ENCODE assay signal across 9 cellular contexts in the genomic region with DNA sequence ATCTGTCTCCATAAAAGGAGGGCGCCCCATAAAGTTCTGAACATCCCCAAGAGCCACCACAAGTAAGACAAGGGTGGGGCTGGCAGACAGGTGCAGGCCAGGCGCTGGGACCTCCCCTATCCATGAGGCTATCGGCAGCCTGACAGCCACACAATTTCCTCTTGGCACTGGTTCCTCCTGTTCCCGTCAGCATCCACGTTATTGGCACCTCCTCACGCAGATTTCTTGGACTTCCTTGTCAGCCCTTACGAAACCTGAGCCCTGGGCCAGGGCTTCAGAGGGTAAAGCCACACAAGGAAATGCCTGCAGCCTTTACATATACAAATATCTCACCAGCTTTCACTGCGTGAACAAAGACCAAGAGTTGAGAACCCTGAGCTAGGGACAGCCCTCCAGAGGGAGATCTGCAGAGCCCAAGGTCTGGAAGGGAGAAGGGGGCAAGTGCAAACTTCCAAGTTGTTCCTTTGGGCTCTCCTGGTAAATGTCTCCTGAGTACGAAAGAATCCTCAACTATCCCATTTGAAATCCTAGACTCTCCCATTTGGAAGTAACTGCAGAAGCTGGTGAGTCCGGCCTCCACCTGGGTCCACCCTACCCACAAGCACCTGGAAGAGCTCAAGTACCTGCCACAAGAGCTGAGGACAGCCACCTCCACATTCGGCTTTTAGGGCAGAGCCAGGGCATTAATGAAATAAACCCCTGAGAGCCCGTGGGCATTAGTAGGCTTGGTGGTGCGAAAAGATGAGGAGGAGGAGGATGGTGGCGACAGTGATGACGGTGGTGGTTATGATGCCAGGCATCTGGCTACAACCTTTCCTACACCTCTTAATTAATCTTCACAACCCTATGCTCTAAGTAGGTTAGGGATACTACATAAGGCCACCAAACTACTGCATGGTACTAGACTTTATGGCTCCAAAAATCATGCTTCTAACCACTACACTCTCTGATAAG. TPM values are rescaled to one million over a fixed set of nuclear protein-coding genes. Genes with fewer than 3 reads are reported as not detected.
DNase-seq lines count a peak whose midpoint lies in the region; TF ChIP-seq lines count a peak whose summit lies in the region.
"Had no signal": no experiment of that assay in that cellular context is flagged by ENCODE, and none has a peak within 500 bp of the region (broad histone marks: within the 10 kb centered on the region; RNA-seq: fewer than 3 reads in every experiment).

No MANE protein-coding gene starts in this region.

- intact Hi-C loops in mammary epithelial cell (cut with micrococcal nuclease), result no loop called here

- no peaks in the 10 kb centered on the region for H3K27me3 ChIP-seq in mammary epithelial cell (ENCODE audit: insufficient read depth, low read length)
- H3K27me3 ChIP-seq in muscle layer of duodenum (ENCODE audit: low read depth, low read length), result no peaks in the 10 kb centered on the region

- no peak overlapping the region for H3K4me3 ChIP-seq in mammary epithelial cell (replicated peaks in 1 of 3; ENCODE audit: insufficient read depth in 1 of 3, low read depth in 2 of 3, low read length in 3 of 3)
- no peak overlapping the region for H3K4me3 ChIP-seq in muscle layer of duodenum (ENCODE audit: low read depth in 1 of 2, low read length in 2 of 2)
- H3K4me3 ChIP-seq: K562 had no signal

- H3K36me3 ChIP-seq in mammary epithelial cell (ENCODE audit: insufficient read depth, low read length), result no peaks in the 10 kb centered on the region
- peaks cover 12 to 46% of the 10 kb centered on the region in 2 donors for H3K36me3 ChIP-seq in muscle layer of duodenum (ENCODE audit: control insufficient read depth in 1 of 2, insufficient read depth in 2 of 2, low read length in 2 of 2)

- dilution Hi-C loops in mammary epithelial cell (cut with HindIII; ENCODE audit: low sequenced_read_pairs), result no loop called here

- H3K9ac ChIP-seq in mammary epithelial cell (ENCODE audit: insufficient read depth, low read length), result no peak overlapping the region

- no peak overlapping the region for H3K4me2 ChIP-seq in mammary epithelial cell (ENCODE audit: insufficient read depth, low read depth, low read length)

- no peak for TF ChIP-seq CTCF in mammary epithelial cell (conservative IDR thresholded peaks at IDR 0.05 in 1 of 2, IDR thresholded peaks at IDR 0.05 in 1 of 2; ENCODE audit: extremely low read depth in 1 of 2, insufficient read depth in 1 of 2, low read depth in 1 of 2, low read length in 2 of 2)

- H3K27ac ChIP-seq in mammary epithelial cell (ENCODE audit: insufficient read depth, low read depth, low read length) (no peak overlapping the region), muscle layer of duodenum (ENCODE audit: low read length) (peak overlapping the region; percentile 72)

- no peaks in the 10 kb centered on the region for H3K79me2 ChIP-seq in mammary epithelial cell (ENCODE audit: insufficient read depth, low read length)

- CTCF ChIA-PET in mammary epithelial cell (lab: Charles Lee; ENCODE audit: low non-redundant PET), result no interaction called here

- DNase-seq in Daoy (ENCODE audit: low read depth), result peak; percentile 33
- peak; percentile 29 for DNase-seq in HCEC 1CT
- peak; percentile 53 for DNase-seq in NOMO-1 treated with DMSO at 0.1 percent for 48 hours (lab: John Stamatoyannopoulos, UW; ENCODE audit: unreplicated experiment)
- DNase-seq in mammary epithelial cell, result peak; percentile 13
- no peak for DNase-seq in stimulated activated CD4-positive, alpha-beta T cell treated with anti-CD3 and anti-CD28 coated beads, Interleukin-4, amount 100 ng/mL, for 1 hour
- DNase-seq in cerebellar nuclear complex (lab: John Stamatoyannopoulos, UW), result no peak
- DNase-seq in stimulated activated CD4-positive, alpha-beta T cell treated with anti-CD3 and anti-CD28 coated beads, Interleukin-4, amount 100 ng/mL, for 24 hours, result no peak

- H3K4me1 ChIP-seq in mammary epithelial cell (ENCODE audit: insufficient read depth, low read length), result peaks cover 8% of the 10 kb centered on the region
- H3K4me1 ChIP-seq in muscle layer of duodenum (ENCODE audit: control insufficient read depth in 1 of 2, insufficient read depth in 2 of 2, low read length in 2 of 2), result peaks cover 6% of the 10 kb centered on the region in 2 donors

- peak overlapping the region; percentile 55 for H2AFZ ChIP-seq in mammary epithelial cell (ENCODE audit: low read depth, low read length)

- in situ Hi-C loops in mammary epithelial cell (cut with MboI; ENCODE audit: low sequenced_read_pairs in 2 of 2), result no loop called here

- H4K20me1 ChIP-seq in mammary epithelial cell (ENCODE audit: insufficient read depth, low read length), result no peaks in the 10 kb centered on the region

- 50% methylated on average over 15 of the region's 15 CpGs for WGBS in mammary epithelial cell (ENCODE audit: low coverage, missing lambda C conversion rate)

- no peaks in the 10 kb centered on the region for H3K9me3 ChIP-seq in mammary epithelial cell (replicated peaks; ENCODE audit: insufficient read depth, low read length)
- H3K9me3 ChIP-seq in muscle layer of duodenum (ENCODE audit: control insufficient read depth in 1 of 2, low read length in 2 of 2), result no peaks in the 10 kb centered on the region

- BruUV-seq in mammary epithelial cell (replicated peaks; lab: Mats Ljungman, UMichigan), result no TSS peak

RNA-seq across cellular contexts. Expression of a gene that starts 5.5 kb away (rescaled TPM):
- total RNA-seq in Daoy (2014; rRNA removed; shearing (Covaris generic)), result 3.1 and 5.7 TPM in 2 replicates
- total RNA-seq in mammary epithelial cell, result 10 to 100 TPM; 21.1 to 32.0 TPM
- 7.7 TPM for polyA plus RNA-seq in mammary epithelial cell
- polyA minus RNA-seq in mammary epithelial cell, result 7.9 TPM

Comparison
In these comparisons a context has a peak if more than half of its experiments do, and no peak if none do; other contexts are left out.
1. DNase-seq: peak in Daoy (single experiment), HCEC 1CT (single experiment), NOMO-1 treated with DMSO at 0.1 percent for 48 hours (single experiment) and mammary epithelial cell (single experiment); none in stimulated activated CD4-positive, alpha-beta T cell treated with anti-CD3 and anti-CD28 coated beads, Interleukin-4, amount 100 ng/mL, for 1 hour (single experiment), cerebellar nuclear complex (0 of 2) and stimulated activated CD4-positive, alpha-beta T cell treated with anti-CD3 and anti-CD28 coated beads, Interleukin-4, amount 100 ng/mL, for 24 hours (single experiment).